Comparison of ENCODE assay signal across 1 cellular context in the genomic region with DNA sequence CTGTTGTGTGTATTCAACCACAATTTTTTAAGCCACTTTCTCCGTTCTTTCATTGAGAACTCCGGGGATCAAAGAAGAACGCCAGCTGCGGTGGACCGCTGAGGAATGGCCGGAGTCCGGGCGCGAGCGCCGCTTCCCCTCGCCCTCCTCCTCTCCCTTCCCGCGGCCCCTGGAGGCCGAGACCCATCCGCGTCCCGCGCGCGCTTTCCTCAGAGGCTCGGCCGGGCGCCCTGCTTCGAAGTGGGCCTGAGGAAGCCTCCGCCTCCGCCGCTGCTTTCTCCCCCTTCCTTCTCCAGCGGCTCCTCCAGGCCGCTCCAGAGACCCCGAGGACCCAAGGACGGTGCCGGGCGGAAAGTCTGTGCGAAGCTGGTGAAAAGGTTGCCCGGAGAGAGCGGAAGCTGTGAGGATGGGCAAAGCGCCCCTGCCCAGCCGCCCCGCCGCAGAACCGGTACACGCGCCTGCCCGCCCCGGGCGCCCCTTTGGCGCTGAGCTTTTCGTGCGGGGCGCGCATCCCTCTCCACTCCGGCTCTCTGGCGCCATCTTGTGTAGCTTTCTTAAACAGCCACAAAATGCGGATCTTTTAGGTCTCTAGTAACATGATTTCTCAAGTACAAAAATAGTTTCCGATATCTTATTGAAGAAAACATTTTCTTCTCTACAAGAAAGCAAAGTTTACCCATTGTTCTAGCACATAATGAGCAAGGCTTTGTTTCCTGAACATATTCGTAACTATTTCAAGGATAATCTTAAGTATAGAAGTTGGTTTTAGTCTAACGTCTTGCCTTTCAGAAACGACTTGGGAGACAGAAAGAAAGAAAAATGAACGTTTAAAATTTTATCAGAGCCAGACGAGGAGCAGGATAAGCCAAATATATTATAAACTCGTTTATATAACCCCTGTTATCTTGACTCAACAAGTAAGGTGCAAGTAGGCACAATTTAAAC.
TF ChIP-seq lines count a peak whose summit lies in the region.

No MANE protein-coding gene starts in this region.

TF ChIP-seq in H1, 55 proteins besides CTCF, POLR2A, EP300 and RAD21 (continued from another document):
- TF ChIP-seq MAFK (IDR thresholded peaks at IDR 0.05; ENCODE audit: low read depth, low read length), result no peak
- TF ChIP-seq GTF2F1 (IDR thresholded peaks at IDR 0.05; ENCODE audit: borderline replicate concordance, low read depth, low read length), result no peak
